In the genomic region with DNA sequence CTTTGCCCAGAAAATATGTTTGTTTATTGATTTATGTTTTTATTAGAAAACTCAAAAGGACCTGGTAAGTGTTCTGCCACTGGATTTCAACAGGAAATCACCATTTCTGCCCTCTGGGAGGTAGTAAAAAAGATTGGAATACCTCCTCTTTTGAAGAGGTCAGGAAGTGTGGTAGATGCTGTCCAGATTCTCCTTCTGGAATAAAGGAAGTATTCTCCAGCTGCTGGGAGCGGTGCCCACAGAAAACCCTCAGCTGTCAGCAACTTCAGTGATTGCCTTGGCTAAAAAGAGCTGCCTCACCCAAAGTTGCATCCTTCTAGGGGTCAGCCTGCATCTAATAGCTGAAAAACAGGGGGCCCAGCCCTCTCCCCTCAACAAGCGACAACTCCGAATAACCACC, we compare ENCODE assay signal across 32 cellular contexts.
"Had no signal": no experiment of that assay in that cellular context is flagged by ENCODE, and none has a peak within 500 bp of the region (broad histone marks: within the 10 kb centered on the region; RNA-seq: fewer than 3 reads in every experiment).

No MANE protein-coding gene starts in this region.

- H3K9me3 Mint-ChIP-seq: activated B cell treated with CpG ODN at 0.5 μM for 24 hours; activated naive CD4-positive, alpha-beta T cell treated with anti-CD3 and anti-CD28 coated beads, Interleukin-2, amount 10 ng/mL, durations not matched to agents 7 days and 5 days; activated naive CD8-positive, alpha-beta T cell treated with anti-CD3 and anti-CD28 coated beads, Interleukin-2, amount 10 ng/mL, durations not matched to agents 7 days and 5 days; activated T-cell treated with anti-CD3 and anti-CD28 coated beads, Interleukin-2, amount 50 U/mL, for 24 hours; immature natural killer cell; natural killer cell; stimulated activated memory B cell treated with anti-CD40 and anti-IgM and Interleukin-4, amounts not matched to agents 10 μg/mL and 1 μg/mL and 100 μg/mL, for 72 hours; stimulated activated naive CD8-positive, alpha-beta T cell treated with anti-CD3 and anti-CD28 coated beads, Interleukin-15, amount 100 ng/mL, for 72 hours; T-helper 2 cell treated with Interferon-gamma antibody and Interleukin-4, amounts not matched to agents 5 μg/mL and 100 μg/mL, for 36 hours; type B pancreatic cell had no signal

- DNase-seq: activated B cell treated with CpG ODN at 0.5 μM for 24 hours; activated CD8-positive, alpha-beta memory T cell treated with anti-CD3 and anti-CD28 coated beads, Interleukin-2, amount 50 U/mL, for 4 hours; activated gamma-delta T cell; activated naive CD4-positive, alpha-beta T cell treated with anti-CD3 and anti-CD28 coated beads, Interleukin-2, amount 10 ng/mL, durations not matched to agents 7 days and 5 days; activated naive CD8-positive, alpha-beta T cell treated with anti-CD3 and anti-CD28 coated beads, Interleukin-2, amount 10 ng/mL, durations not matched to agents 7 days and 5 days; activated T-cell treated with anti-CD3 and anti-CD28 coated beads, Interleukin-2, amount 50 U/mL, for 24 hours; cortex of kidney; hypothalamus; immature natural killer cell; kidney; lower lobe of right lung; mesenchymal stem cell; natural killer cell; ovary; right lobe of liver; small intestine; stimulated activated CD4-positive, alpha-beta T cell treated with anti-CD3 and anti-CD28 coated beads, Interleukin-1b, Interleukin-23, amount 100 ng/mL, for 48 hours; stimulated activated CD4-positive, alpha-beta T cell treated with anti-CD3 and anti-CD28 coated beads, Interleukin-4, amount 100 ng/mL, for 4 hours; stimulated activated CD8-positive, alpha-beta memory T cell treated with anti-CD3 and anti-CD28 coated beads, Interleukin-4, amount 100 ng/mL, for 48 hours; stimulated activated naive CD8-positive, alpha-beta T cell treated with anti-CD3 and anti-CD28 coated beads, Interleukin-15, amount 100 ng/mL, for 72 hours; substantia nigra; T-helper 1 cell; uterus had no signal

- H3K4me3 ChIP-seq: ascending aorta, cardiac muscle cell, esophagus muscularis mucosa, gastroesophageal sphincter, lower lobe of right lung, ovary, right lobe of liver, uterus had no signal

- H3K36me3 Mint-ChIP-seq: activated naive CD4-positive, alpha-beta T cell treated with anti-CD3 and anti-CD28 coated beads, Interleukin-2, amount 10 ng/mL, durations not matched to agents 7 days and 5 days; immature natural killer cell; natural killer cell; stimulated activated memory B cell treated with anti-CD40 and anti-IgM and Interleukin-4, amounts not matched to agents 10 μg/mL and 1 μg/mL and 100 μg/mL, for 72 hours; type B pancreatic cell had no signal

- H3K4me1 Mint-ChIP-seq: brain had no signal

- ATAC-seq: gastroesophageal sphincter; lower lobe of right lung; natural killer cell; right lobe of liver; stimulated activated memory B cell treated with anti-CD40 and anti-IgM and Interleukin-4, amounts not matched to agents 10 μg/mL and 1 μg/mL and 100 μg/mL, for 72 hours; stimulated activated naive CD8-positive, alpha-beta T cell treated with anti-CD3 and anti-CD28 coated beads, Interleukin-15, amount 100 ng/mL, for 72 hours had no signal

- H3K27ac Mint-ChIP-seq: activated B cell treated with CpG ODN at 0.5 μM for 24 hours; activated naive CD4-positive, alpha-beta T cell treated with anti-CD3 and anti-CD28 coated beads, Interleukin-2, amount 10 ng/mL, durations not matched to agents 7 days and 5 days; activated naive CD8-positive, alpha-beta T cell treated with anti-CD3 and anti-CD28 coated beads, Interleukin-2, amount 10 ng/mL, durations not matched to agents 7 days and 5 days; activated T-cell treated with anti-CD3 and anti-CD28 coated beads, Interleukin-2, amount 50 U/mL, for 24 hours; brain; immature natural killer cell; natural killer cell; progenitor cell of endocrine pancreas; stimulated activated memory B cell treated with anti-CD40 and anti-IgM and Interleukin-4, amounts not matched to agents 10 μg/mL and 1 μg/mL and 100 μg/mL, for 72 hours; stimulated activated naive CD8-positive, alpha-beta T cell treated with anti-CD3 and anti-CD28 coated beads, Interleukin-15, amount 100 ng/mL, for 72 hours; T-helper 2 cell treated with Interferon-gamma antibody and Interleukin-4, amounts not matched to agents 5 μg/mL and 100 μg/mL, for 36 hours; type B pancreatic cell had no signal

- H3K4me3 Mint-ChIP-seq: activated B cell treated with CpG ODN at 0.5 μM for 24 hours; activated naive CD4-positive, alpha-beta T cell treated with anti-CD3 and anti-CD28 coated beads, Interleukin-2, amount 10 ng/mL, durations not matched to agents 7 days and 5 days; activated naive CD8-positive, alpha-beta T cell treated with anti-CD3 and anti-CD28 coated beads, Interleukin-2, amount 10 ng/mL, durations not matched to agents 7 days and 5 days; activated T-cell treated with anti-CD3 and anti-CD28 coated beads, Interleukin-2, amount 50 U/mL, for 24 hours; brain; immature natural killer cell; natural killer cell; stimulated activated memory B cell treated with anti-CD40 and anti-IgM and Interleukin-4, amounts not matched to agents 10 μg/mL and 1 μg/mL and 100 μg/mL, for 72 hours; stimulated activated naive CD8-positive, alpha-beta T cell treated with anti-CD3 and anti-CD28 coated beads, Interleukin-15, amount 100 ng/mL, for 72 hours; T-helper 2 cell treated with Interferon-gamma antibody and Interleukin-4, amounts not matched to agents 5 μg/mL and 100 μg/mL, for 36 hours; type B pancreatic cell had no signal

- H3K27me3 Mint-ChIP-seq: activated naive CD4-positive, alpha-beta T cell treated with anti-CD3 and anti-CD28 coated beads, Interleukin-2, amount 10 ng/mL, durations not matched to agents 7 days and 5 days; activated naive CD8-positive, alpha-beta T cell treated with anti-CD3 and anti-CD28 coated beads, Interleukin-2, amount 10 ng/mL, durations not matched to agents 7 days and 5 days; progenitor cell of endocrine pancreas; type B pancreatic cell had no signal
